ENCODE assay signal across 1 cellular context in the genomic region with DNA sequence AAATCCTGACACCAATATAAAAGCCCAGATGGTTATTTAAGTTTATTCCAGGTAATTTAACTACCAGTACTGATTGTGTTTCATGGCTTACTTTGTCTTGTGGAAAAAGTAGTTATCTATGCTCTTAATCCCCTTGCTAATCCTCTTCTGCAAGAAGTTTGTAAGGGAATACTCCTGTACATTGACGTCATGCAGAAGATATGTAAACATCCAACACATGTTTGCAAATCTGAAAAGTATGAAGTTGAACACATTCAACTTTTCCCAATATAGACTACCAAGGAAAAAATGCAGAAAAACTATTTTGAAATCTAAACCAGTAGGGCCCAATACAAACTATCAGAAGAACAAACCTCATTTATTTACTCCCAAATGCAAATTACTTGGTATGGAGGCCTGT.
TF ChIP-seq lines count a peak whose summit lies in the region.

No MANE protein-coding gene starts in this region.

TF ChIP-seq in K562, 482 proteins besides CTCF, POLR2A, EP300 and RAD21 (continued from another document):
- TF ChIP-seq, protein P1, sequence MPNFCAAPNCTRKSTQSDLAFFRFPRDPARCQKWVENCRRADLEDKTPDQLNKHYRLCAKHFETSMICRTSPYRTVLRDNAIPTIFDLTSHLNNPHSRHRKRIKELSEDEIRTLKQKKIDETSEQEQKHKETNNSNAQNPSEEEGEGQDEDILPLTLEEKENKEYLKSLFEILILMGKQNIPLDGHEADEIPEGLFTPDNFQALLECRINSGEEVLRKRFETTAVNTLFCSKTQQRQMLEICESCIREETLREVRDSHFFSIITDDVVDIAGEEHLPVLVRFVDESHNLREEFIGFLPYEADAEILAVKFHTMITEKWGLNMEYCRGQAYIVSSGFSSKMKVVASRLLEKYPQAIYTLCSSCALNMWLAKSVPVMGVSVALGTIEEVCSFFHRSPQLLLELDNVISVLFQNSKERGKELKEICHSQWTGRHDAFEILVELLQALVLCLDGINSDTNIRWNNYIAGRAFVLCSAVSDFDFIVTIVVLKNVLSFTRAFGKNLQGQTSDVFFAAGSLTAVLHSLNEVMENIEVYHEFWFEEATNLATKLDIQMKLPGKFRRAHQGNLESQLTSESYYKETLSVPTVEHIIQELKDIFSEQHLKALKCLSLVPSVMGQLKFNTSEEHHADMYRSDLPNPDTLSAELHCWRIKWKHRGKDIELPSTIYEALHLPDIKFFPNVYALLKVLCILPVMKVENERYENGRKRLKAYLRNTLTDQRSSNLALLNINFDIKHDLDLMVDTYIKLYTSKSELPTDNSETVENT (CRISPR knock-in tag; IDR thresholded peaks at IDR 0.05), result no peak
- TF ChIP-seq, protein P2, sequence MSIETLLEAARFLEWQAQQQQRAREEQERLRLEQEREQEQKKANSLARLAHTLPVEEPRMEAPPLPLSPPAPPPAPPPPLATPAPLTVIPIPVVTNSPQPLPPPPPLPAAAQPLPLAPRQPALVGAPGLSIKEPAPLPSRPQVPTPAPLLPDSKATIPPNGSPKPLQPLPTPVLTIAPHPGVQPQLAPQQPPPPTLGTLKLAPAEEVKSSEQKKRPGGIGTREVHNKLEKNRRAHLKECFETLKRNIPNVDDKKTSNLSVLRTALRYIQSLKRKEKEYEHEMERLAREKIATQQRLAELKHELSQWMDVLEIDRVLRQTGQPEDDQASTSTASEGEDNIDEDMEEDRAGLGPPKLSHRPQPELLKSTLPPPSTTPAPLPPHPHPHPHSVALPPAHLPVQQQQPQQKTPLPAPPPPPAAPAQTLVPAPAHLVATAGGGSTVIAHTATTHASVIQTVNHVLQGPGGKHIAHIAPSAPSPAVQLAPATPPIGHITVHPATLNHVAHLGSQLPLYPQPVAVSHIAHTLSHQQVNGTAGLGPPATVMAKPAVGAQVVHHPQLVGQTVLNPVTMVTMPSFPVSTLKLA (conservative IDR thresholded peaks at IDR 0.05), result peak; percentile 57 to 60; a peak in 3 of 4 replicates
- no peak for TF ChIP-seq HIVEP1 (CRISPR knock-in tag; IDR thresholded peaks at IDR 0.05)
- TF ChIP-seq, protein P3, sequence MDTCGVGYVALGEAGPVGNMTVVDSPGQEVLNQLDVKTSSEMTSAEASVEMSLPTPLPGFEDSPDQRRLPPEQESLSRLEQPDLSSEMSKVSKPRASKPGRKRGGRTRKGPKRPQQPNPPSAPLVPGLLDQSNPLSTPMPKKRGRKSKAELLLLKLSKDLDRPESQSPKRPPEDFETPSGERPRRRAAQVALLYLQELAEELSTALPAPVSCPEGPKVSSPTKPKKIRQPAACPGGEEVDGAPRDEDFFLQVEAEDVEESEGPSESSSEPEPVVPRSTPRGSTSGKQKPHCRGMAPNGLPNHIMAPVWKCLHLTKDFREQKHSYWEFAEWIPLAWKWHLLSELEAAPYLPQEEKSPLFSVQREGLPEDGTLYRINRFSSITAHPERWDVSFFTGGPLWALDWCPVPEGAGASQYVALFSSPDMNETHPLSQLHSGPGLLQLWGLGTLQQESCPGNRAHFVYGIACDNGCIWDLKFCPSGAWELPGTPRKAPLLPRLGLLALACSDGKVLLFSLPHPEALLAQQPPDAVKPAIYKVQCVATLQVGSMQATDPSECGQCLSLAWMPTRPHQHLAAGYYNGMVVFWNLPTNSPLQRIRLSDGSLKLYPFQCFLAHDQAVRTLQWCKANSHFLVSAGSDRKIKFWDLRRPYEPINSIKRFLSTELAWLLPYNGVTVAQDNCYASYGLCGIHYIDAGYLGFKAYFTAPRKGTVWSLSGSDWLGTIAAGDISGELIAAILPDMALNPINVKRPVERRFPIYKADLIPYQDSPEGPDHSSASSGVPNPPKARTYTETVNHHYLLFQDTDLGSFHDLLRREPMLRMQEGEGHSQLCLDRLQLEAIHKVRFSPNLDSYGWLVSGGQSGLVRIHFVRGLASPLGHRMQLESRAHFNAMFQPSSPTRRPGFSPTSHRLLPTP (IDR thresholded peaks at IDR 0.05; ENCODE audit: borderline replicate concordance, extremely low read depth, insufficient read length), result no peak
- TF ChIP-seq HCFC1 (IDR thresholded peaks at IDR 0.05; ENCODE audit: low read depth, low read length), result no peak
- peak; percentile 86 for TF ChIP-seq JUN (IDR thresholded peaks at IDR 0.05; ENCODE audit: borderline replicate concordance, low read depth, low read length)
- TF ChIP-seq JUN (CRISPR knock-in tag; IDR thresholded peaks at IDR 0.05; ENCODE audit: borderline replicate concordance), result no peak
- no peak for TF ChIP-seq HSF4 (CRISPR knock-in tag; IDR thresholded peaks at IDR 0.05; ENCODE audit: borderline replicate concordance)
- TF ChIP-seq FOXK2 (conservative IDR thresholded peaks at IDR 0.05 in 1 of 2, IDR thresholded peaks at IDR 0.05 in 1 of 2; ENCODE audit: low read depth in 2 of 2), result peak; percentile 77 to 90
- peak; percentile 60 for TF ChIP-seq MEF2A (IDR thresholded peaks at IDR 0.05; ENCODE audit: control insufficient read depth, low read depth, low read length)
- TF ChIP-seq JUND (IDR thresholded peaks at IDR 0.05; ENCODE audit: borderline replicate concordance, low read depth, low read length), result peak; percentile 89
- TF ChIP-seq JUND (tag; IDR thresholded peaks at IDR 0.05; ENCODE audit: borderline replicate concordance, low read depth, low read length), result peak; percentile 96
- TF ChIP-seq, protein P4, sequence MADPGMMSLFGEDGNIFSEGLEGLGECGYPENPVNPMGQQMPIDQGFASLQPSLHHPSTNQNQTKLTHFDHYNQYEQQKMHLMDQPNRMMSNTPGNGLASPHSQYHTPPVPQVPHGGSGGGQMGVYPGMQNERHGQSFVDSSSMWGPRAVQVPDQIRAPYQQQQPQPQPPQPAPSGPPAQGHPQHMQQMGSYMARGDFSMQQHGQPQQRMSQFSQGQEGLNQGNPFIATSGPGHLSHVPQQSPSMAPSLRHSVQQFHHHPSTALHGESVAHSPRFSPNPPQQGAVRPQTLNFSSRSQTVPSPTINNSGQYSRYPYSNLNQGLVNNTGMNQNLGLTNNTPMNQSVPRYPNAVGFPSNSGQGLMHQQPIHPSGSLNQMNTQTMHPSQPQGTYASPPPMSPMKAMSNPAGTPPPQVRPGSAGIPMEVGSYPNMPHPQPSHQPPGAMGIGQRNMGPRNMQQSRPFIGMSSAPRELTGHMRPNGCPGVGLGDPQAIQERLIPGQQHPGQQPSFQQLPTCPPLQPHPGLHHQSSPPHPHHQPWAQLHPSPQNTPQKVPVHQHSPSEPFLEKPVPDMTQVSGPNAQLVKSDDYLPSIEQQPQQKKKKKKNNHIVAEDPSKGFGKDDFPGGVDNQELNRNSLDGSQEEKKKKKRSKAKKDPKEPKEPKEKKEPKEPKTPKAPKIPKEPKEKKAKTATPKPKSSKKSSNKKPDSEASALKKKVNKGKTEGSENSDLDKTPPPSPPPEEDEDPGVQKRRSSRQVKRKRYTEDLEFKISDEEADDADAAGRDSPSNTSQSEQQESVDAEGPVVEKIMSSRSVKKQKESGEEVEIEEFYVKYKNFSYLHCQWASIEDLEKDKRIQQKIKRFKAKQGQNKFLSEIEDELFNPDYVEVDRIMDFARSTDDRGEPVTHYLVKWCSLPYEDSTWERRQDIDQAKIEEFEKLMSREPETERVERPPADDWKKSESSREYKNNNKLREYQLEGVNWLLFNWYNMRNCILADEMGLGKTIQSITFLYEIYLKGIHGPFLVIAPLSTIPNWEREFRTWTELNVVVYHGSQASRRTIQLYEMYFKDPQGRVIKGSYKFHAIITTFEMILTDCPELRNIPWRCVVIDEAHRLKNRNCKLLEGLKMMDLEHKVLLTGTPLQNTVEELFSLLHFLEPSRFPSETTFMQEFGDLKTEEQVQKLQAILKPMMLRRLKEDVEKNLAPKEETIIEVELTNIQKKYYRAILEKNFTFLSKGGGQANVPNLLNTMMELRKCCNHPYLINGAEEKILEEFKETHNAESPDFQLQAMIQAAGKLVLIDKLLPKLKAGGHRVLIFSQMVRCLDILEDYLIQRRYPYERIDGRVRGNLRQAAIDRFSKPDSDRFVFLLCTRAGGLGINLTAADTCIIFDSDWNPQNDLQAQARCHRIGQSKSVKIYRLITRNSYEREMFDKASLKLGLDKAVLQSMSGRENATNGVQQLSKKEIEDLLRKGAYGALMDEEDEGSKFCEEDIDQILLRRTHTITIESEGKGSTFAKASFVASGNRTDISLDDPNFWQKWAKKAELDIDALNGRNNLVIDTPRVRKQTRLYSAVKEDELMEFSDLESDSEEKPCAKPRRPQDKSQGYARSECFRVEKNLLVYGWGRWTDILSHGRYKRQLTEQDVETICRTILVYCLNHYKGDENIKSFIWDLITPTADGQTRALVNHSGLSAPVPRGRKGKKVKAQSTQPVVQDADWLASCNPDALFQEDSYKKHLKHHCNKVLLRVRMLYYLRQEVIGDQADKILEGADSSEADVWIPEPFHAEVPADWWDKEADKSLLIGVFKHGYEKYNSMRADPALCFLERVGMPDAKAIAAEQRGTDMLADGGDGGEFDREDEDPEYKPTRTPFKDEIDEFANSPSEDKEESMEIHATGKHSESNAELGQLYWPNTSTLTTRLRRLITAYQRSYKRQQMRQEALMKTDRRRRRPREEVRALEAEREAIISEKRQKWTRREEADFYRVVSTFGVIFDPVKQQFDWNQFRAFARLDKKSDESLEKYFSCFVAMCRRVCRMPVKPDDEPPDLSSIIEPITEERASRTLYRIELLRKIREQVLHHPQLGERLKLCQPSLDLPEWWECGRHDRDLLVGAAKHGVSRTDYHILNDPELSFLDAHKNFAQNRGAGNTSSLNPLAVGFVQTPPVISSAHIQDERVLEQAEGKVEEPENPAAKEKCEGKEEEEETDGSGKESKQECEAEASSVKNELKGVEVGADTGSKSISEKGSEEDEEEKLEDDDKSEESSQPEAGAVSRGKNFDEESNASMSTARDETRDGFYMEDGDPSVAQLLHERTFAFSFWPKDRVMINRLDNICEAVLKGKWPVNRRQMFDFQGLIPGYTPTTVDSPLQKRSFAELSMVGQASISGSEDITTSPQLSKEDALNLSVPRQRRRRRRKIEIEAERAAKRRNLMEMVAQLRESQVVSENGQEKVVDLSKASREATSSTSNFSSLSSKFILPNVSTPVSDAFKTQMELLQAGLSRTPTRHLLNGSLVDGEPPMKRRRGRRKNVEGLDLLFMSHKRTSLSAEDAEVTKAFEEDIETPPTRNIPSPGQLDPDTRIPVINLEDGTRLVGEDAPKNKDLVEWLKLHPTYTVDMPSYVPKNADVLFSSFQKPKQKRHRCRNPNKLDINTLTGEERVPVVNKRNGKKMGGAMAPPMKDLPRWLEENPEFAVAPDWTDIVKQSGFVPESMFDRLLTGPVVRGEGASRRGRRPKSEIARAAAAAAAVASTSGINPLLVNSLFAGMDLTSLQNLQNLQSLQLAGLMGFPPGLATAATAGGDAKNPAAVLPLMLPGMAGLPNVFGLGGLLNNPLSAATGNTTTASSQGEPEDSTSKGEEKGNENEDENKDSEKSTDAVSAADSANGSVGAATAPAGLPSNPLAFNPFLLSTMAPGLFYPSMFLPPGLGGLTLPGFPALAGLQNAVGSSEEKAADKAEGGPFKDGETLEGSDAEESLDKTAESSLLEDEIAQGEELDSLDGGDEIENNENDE (IDR thresholded peaks at IDR 0.05; ENCODE audit: low read depth, low read length), result no peak
- no peak for TF ChIP-seq ZNF174 (CRISPR knock-in tag; IDR thresholded peaks at IDR 0.05)
- TF ChIP-seq TEAD4 (IDR thresholded peaks at IDR 0.05; ENCODE audit: low read length), result 0 out of 2 replicates have a peak, but pooled peaks have one; percentile 14
- TF ChIP-seq TEAD4 (CRISPR knock-in tag; IDR thresholded peaks at IDR 0.05; ENCODE audit: borderline replicate concordance), result no peak
- TF ChIP-seq NR1H2 (CRISPR knock-in tag; IDR thresholded peaks at IDR 0.05), result no peak
- TF ChIP-seq FOSL1 (tag; conservative IDR thresholded peaks at IDR 0.05), result peak; percentile 54; the same call in 1 of the 2 replicates
- TF ChIP-seq ARID1B (IDR thresholded peaks at IDR 0.05), result peak; percentile 55
- TF ChIP-seq CTBP1 (IDR thresholded peaks at IDR 0.05; ENCODE audit: borderline replicate concordance), result peak; percentile 28; the same call in 1 of the 2 replicates
- TF ChIP-seq, protein P5, sequence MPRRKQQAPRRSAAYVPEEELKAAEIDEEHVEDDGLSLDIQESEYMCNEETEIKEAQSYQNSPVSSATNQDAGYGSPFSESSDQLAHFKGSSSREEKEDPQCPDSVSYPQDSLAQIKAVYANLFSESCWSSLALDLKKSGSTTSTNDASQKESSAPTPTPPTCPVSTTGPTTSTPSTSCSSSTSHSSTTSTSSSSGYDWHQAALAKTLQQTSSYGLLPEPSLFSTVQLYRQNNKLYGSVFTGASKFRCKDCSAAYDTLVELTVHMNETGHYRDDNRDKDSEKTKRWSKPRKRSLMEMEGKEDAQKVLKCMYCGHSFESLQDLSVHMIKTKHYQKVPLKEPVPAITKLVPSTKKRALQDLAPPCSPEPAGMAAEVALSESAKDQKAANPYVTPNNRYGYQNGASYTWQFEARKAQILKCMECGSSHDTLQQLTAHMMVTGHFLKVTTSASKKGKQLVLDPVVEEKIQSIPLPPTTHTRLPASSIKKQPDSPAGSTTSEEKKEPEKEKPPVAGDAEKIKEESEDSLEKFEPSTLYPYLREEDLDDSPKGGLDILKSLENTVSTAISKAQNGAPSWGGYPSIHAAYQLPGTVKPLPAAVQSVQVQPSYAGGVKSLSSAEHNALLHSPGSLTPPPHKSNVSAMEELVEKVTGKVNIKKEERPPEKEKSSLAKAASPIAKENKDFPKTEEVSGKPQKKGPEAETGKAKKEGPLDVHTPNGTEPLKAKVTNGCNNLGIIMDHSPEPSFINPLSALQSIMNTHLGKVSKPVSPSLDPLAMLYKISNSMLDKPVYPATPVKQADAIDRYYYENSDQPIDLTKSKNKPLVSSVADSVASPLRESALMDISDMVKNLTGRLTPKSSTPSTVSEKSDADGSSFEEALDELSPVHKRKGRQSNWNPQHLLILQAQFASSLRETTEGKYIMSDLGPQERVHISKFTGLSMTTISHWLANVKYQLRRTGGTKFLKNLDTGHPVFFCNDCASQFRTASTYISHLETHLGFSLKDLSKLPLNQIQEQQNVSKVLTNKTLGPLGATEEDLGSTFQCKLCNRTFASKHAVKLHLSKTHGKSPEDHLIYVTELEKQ (CRISPR knock-in tag; IDR thresholded peaks at IDR 0.05), result no peak
- TF ChIP-seq, protein P6, sequence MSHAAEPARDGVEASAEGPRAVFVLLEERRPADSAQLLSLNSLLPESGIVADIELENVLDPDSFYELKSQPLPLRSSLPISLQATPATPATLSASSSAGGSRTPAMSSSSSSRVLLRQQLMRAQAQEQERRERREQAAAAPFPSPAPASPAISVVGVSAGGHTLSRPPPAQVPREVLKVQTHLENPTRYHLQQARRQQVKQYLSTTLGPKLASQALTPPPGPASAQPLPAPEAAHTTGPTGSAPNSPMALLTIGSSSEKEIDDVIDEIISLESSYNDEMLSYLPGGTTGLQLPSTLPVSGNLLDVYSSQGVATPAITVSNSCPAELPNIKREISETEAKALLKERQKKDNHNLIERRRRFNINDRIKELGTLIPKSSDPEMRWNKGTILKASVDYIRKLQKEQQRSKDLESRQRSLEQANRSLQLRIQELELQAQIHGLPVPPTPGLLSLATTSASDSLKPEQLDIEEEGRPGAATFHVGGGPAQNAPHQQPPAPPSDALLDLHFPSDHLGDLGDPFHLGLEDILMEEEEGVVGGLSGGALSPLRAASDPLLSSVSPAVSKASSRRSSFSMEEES (CRISPR knock-in tag; IDR thresholded peaks at IDR 0.05), result no peak
- TF ChIP-seq RFX7 (CRISPR knock-in tag; IDR thresholded peaks at IDR 0.05), result no peak
- TF ChIP-seq ZFP30 (CRISPR knock-in tag; IDR thresholded peaks at IDR 0.05; ENCODE audit: borderline replicate concordance), result no peak
- peak; percentile 65; the same call in 1 of the 2 replicates for TF ChIP-seq SMARCE1 (IDR thresholded peaks at IDR 0.05)
- peak; percentile 90 for TF ChIP-seq ATF7 (IDR thresholded peaks at IDR 0.05)
- peak; percentile 26; the same call in 1 of the 2 replicates for TF ChIP-seq SMARCC2 (IDR thresholded peaks at IDR 0.05; ENCODE audit: low read depth)
- TF ChIP-seq, protein P7, sequence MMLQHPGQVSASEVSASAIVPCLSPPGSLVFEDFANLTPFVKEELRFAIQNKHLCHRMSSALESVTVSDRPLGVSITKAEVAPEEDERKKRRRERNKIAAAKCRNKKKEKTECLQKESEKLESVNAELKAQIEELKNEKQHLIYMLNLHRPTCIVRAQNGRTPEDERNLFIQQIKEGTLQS (IDR thresholded peaks at IDR 0.05), result peak; percentile 74
- TF ChIP-seq, protein P7 (CRISPR knock-in tag; conservative IDR thresholded peaks at IDR 0.05), result no peak
